Comparison of ENCODE assay signal across 2 cellular contexts in genomic region chr9:134644715-134645606, GRCh38.
A peak's percentile ranks its signal among the peaks of the same experiment; 100 is the strongest.
TF ChIP-seq lines count a peak whose summit lies in the region.

No MANE protein-coding gene starts in this region.

TF ChIP-seq in IMR-90, 13 proteins besides CTCF, POLR2A, EP300 and RAD21:
- TF ChIP-seq ELK1 (IDR thresholded peaks at IDR 0.05; ENCODE audit: borderline replicate concordance, low read depth, low read length) (no peak), BHLHE40 (IDR thresholded peaks at IDR 0.05; ENCODE audit: low read depth, low read length) (peak; percentile 89), MAZ (IDR thresholded peaks at IDR 0.05; ENCODE audit: borderline replicate concordance, low read depth, low read length) (peak; percentile 80; the same call in 1 of the 2 replicates), CEBPB (IDR thresholded peaks at IDR 0.05; ENCODE audit: low read depth, low read length) (peak; percentile 95), FOS (IDR thresholded peaks at IDR 0.05; ENCODE audit: low read depth, low read length) (peak; percentile 59), NFE2L2 (IDR thresholded peaks at IDR 0.05; ENCODE audit: low read depth, low read length) (no peak), USF2 (IDR thresholded peaks at IDR 0.05; ENCODE audit: low read depth, low read length) (peak; percentile 97)

TF ChIP-seq in HepG2, 621 proteins besides CTCF, POLR2A, EP300 and RAD21:
- TF ChIP-seq ZNF441 (CRISPR knock-in tag; IDR thresholded peaks at IDR 0.05; ENCODE audit: borderline replicate concordance) = no peak
- no peak for TF ChIP-seq STAT5B (CRISPR knock-in tag; IDR thresholded peaks at IDR 0.05)
- TF ChIP-seq HDAC2 (CRISPR knock-in tag; IDR thresholded peaks at IDR 0.05) = no peak
- peak; percentile 84 for TF ChIP-seq RAD51 (IDR thresholded peaks at IDR 0.05; ENCODE audit: borderline replicate concordance)
- no peak for TF ChIP-seq ASH2L (IDR thresholded peaks at IDR 0.05; ENCODE audit: insufficient read length, low read depth, low read length)
- peak; percentile 78 for TF ChIP-seq USF2 (IDR thresholded peaks at IDR 0.05; ENCODE audit: low read depth, low read length)
- TF ChIP-seq USF2 (CRISPR knock-in tag; IDR thresholded peaks at IDR 0.05; ENCODE audit: borderline replicate concordance) = no peak
